Comparison of ENCODE assay signal across 1 cellular context in the genomic region with DNA sequence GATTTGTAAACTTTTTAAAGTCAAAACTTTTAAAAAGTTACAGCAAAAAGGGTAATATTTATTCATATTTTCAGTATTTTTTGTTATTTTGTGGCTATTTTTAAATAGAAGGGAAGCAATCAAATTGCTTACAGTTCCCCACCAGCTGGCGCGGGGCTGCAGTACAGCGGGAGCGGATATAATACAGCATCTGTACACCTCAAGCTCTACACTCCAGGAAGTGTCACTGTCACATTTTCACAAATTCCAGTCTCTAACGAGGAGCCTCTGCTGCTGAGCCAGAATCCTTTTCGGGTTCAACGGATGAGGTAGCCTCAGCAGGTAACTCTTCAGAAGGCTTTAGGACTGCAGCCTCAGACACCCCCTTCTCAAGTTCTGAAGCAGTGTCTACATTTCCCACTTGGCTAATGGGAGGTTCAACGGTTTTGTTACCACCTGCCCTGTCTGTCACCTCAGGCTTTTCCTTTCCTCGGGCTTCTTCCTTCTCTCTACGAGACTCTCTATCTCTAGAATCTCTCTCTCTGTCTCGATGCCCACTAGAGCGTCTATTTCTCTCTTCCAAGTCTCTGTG.
A peak's percentile ranks its signal among the peaks of the same experiment; 100 is the strongest.
TF ChIP-seq lines count a peak whose summit lies in the region.

No MANE protein-coding gene starts in this region.

TF ChIP-seq in HepG2, 621 proteins besides CTCF, POLR2A, EP300 and RAD21:
- TF ChIP-seq, protein P1, sequence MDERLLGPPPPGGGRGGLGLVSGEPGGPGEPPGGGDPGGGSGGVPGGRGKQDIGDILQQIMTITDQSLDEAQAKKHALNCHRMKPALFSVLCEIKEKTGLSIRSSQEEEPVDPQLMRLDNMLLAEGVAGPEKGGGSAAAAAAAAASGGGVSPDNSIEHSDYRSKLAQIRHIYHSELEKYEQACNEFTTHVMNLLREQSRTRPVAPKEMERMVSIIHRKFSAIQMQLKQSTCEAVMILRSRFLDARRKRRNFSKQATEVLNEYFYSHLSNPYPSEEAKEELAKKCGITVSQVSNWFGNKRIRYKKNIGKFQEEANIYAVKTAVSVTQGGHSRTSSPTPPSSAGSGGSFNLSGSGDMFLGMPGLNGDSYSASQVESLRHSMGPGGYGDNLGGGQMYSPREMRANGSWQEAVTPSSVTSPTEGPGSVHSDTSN (CRISPR knock-in tag; IDR thresholded peaks at IDR 0.05), result no peak
- TF ChIP-seq RELA (CRISPR knock-in tag; IDR thresholded peaks at IDR 0.05) (no peak), HDAC1 (CRISPR knock-in tag; IDR thresholded peaks at IDR 0.05) (no peak), RBM22 (optimal IDR thresholded peaks at IDR 0.05; ENCODE audit: low read length) (peak; percentile 68)
